ENCODE assay signal across 1 cellular context in the genomic region with DNA sequence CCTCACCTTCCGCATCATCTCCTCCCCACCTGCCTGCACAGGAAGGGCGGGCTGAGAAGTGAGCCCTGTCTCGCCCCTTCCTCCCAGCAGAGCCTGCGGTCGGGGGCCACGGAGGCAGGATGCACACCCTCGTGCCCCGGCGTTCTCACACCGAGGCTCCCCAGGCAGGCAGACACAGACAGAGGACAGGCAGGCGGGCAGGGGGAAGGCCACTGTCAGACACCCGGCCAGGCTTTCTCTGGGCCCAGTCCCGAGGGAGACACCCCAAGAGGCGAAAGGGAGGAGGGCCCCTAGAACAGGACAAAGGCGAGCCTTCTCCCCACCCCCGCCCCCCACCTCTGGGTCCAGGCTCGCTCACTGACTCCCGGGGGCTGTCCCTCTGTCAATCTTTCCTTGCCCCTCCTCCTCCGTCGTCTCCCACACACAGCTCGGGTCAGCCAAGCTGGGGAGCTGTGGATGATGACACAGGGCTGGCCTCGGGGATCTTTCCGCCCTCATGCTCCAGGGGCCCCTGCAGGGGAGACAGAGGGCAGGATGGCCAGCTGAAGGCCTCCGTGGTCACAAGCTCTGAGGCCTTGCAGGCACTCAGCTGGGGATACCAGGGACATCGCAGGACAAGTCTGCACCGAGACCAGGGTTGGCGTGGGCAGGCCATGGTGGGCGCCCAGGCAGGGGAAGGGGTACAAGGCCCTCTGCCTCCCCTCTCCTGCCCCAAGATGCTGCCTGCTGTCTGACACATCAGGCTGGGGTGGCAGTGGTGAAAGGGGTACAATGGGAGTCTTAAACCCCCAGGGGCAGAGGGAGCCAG.
TF ChIP-seq lines count a peak whose summit lies in the region.

No MANE protein-coding gene starts in this region.

TF ChIP-seq in GM23338, 12 proteins besides CTCF, POLR2A, EP300 and RAD21 (continued from another document):
- TF ChIP-seq ETS1 (IDR thresholded peaks at IDR 0.05) (no peak), NANOG (IDR thresholded peaks at IDR 0.05; ENCODE audit: borderline replicate concordance) (no peak), ZNF462 (CRISPR knock-in tag; IDR thresholded peaks at IDR 0.05) (no peak), STAT1 (IDR thresholded peaks at IDR 0.05; ENCODE audit: unreplicated experiment) (no peak), POLR2AphosphoS5 (IDR thresholded peaks at IDR 0.05; ENCODE audit: low read depth) (no peak), ZNF114 (CRISPR knock-in tag; IDR thresholded peaks at IDR 0.05) (no peak), ZNF331 (CRISPR knock-in tag; IDR thresholded peaks at IDR 0.05; ENCODE audit: low read depth) (no peak), JUNB (IDR thresholded peaks at IDR 0.05; ENCODE audit: unreplicated experiment) (no peak), EZH2phosphoT487 (IDR thresholded peaks at IDR 0.05; ENCODE audit: unreplicated experiment) (no peak), CREB1 (CRISPR knock-in tag; IDR thresholded peaks at IDR 0.05; ENCODE audit: low read depth) (no peak), EZH2 (IDR thresholded peaks at IDR 0.05; ENCODE audit: low read depth, unreplicated experiment) (no peak)
